In the genomic region with DNA sequence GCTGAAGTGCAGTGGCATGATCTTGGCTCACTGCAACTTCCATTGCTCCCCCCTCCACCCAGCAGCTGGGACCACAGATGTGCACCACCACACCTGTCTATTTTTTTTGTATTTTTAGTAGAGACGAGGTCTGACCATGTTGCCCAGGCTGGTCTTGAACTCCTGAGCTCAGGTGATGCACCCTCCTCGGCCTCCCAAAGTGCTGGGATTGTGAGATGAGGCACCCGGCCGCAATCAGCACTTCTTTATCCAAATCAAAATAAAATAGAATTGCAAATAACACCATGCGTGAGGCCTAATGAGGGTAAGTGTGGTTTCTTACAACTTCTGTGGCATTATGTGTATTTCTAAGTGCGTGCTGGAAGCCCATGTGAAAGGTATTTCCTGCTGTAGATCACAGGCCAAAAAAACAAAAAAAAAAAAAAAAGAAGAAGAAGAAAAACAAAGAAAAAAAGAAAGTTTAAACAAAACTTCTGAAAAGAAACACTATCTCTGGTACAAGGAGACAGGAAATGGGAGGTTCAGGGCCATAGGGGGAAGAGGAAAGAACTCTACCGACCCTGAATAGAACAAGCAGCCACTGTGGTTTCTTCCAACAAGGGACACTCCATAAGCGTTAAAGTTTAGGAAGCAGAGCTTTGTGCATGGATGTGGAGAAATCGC, we compare ENCODE assay signal across 1 cellular context.
TF ChIP-seq lines count a peak whose summit lies in the region.

No MANE protein-coding gene starts in this region.

TF ChIP-seq in H1, 55 proteins besides CTCF, POLR2A, EP300 and RAD21:
- TF ChIP-seq CHD2 (IDR thresholded peaks at IDR 0.05; ENCODE audit: low read length) (no peak), YY1 (IDR thresholded peaks at IDR 0.05; ENCODE audit: low read depth, low read length) (no peak), GTF2F1 (IDR thresholded peaks at IDR 0.05; ENCODE audit: borderline replicate concordance, low read depth, low read length) (no peak), ZNF274 (IDR thresholded peaks at IDR 0.05; ENCODE audit: borderline replicate concordance, extremely low read depth, low read length) (no peak), SRF (IDR thresholded peaks at IDR 0.05; ENCODE audit: low read depth, low read length) (no peak)
